ENCODE assay signal across 31 cellular contexts in the genomic region with DNA sequence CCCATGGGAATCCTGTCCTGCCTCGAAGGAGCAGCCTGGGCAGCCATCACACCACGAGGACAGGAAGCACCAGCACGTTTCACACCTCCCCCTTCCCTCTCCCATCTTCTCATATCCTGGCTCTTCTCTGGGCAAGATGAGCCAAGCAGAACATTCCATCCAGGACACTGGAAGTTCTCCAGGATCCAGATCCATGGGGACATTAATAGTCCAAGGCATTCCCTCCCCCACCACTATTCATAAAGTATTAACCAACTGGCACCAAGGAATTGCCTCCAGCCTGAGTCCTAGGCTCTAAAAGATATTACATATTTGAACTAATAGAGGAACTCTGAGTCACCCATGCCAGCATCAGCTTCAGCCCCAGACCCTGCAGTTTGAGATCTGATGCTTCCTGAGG. TPM values are rescaled to one million over a fixed set of nuclear protein-coding genes. Genes with fewer than 3 reads are reported as not detected.
"Had no signal": no experiment of that assay in that cellular context is flagged by ENCODE, and none has a peak within 500 bp of the region (broad histone marks: within the 10 kb centered on the region; RNA-seq: fewer than 3 reads in every experiment).

No MANE protein-coding gene starts in this region.

- DNase-seq: activated B cell treated with CpG ODN at 0.5 μM for 24 hours; activated CD4-positive, alpha-beta T cell treated with anti-CD3 and anti-CD28 coated beads for 48 hours; activated CD4-positive, alpha-beta T cell treated with anti-CD3 and anti-CD28 coated beads, Interleukin-2, amount 50 U/mL, for 1 hour; activated CD4-positive, alpha-beta T cell treated with anti-CD3 and anti-CD28 coated beads, Interleukin-2, amount 50 U/mL, for 48 hours; activated CD8-positive, alpha-beta memory T cell treated with anti-CD3 and anti-CD28 coated beads for 24 hours; activated CD8-positive, alpha-beta T cell treated with anti-CD3 and anti-CD28 coated beads for 36 hours; activated effector memory CD4-positive, alpha-beta T cell treated with Interleukin-2 at 50 U/mL for 16 hours; activated gamma-delta T cell treated with Interleukin-2 at 50 U/mL for 16 hours; activated naive CD4-positive, alpha-beta T cell treated with anti-CD3 and anti-CD28 coated beads, Interleukin-2, amount 50 U/mL, for 16 hours; activated naive CD4-positive, alpha-beta T cell treated with Interleukin-2 at 50 U/mL for 16 hours; activated T-cell treated with anti-CD3 and anti-CD28 coated beads, Interleukin-2, amount 50 U/mL, for 4 hours; amniotic stem cell; aorta; body of pancreas; caudate nucleus; cortex of kidney; effector CD4-positive, alpha-beta T cell; effector memory CD8-positive, alpha-beta T cell; foreskin keratinocyte; gastrocnemius medialis; heart right ventricle; T-helper 17 cell; T1000; WERI-Rb-1 had no signal

- H3K4me1 ChIP-seq: body of pancreas, foreskin keratinocyte had no signal

- ATAC-seq: activated CD4-positive, CD25-positive, alpha-beta regulatory T cell treated with anti-CD3 and anti-CD28 coated beads, Interleukin-2, amount 50 U/mL, for 24 hours; activated CD8-positive, alpha-beta T cell treated with anti-CD3 and anti-CD28 coated beads for 36 hours; activated T-cell treated with anti-CD3 and anti-CD28 coated beads, Interleukin-2, amount 50 U/mL, for 4 hours; activated T-helper 17 cell treated with anti-CD3 and anti-CD28 coated beads, Interleukin-2, amount 50 U/mL, for 72 hours; body of pancreas; effector memory CD8-positive, alpha-beta T cell; foreskin keratinocyte; T-helper 17 cell had no signal

- H3K4me3 ChIP-seq: body of pancreas, esophagus muscularis mucosa, gastrocnemius medialis, heart right ventricle had no signal

- H3K27ac ChIP-seq: body of pancreas, esophagus muscularis mucosa, foreskin keratinocyte, gastrocnemius medialis, heart right ventricle, WERI-Rb-1 had no signal

- H3K27me3 ChIP-seq: body of pancreas, esophagus muscularis mucosa, foreskin keratinocyte, gastrocnemius medialis, heart right ventricle had no signal

- H3K36me3 ChIP-seq: WERI-Rb-1 had no signal

- H3K9me3 ChIP-seq: body of pancreas, esophagus muscularis mucosa, gastrocnemius medialis, heart right ventricle had no signal

- FAIRE-seq: colon had no signal

RNA-seq across cellular contexts. Expression of a gene that starts 8.7 kb away (rescaled TPM):
- total RNA-seq: chondrocyte, dermis blood vessel endothelial cell, foreskin keratinocyte, glomerular endothelial cell had no signal
- polyA plus RNA-seq: foreskin keratinocyte had no signal

RNA-seq across cellular contexts. Expression of a gene that starts 27.1 kb away (rescaled TPM):
- total RNA-seq: activated B cell treated with CpG ODN at 0.5 μM for 24 hours; activated CD8-positive, alpha-beta T cell treated with anti-CD3 and anti-CD28 coated beads for 36 hours; activated T-cell treated with anti-CD3 and anti-CD28 coated beads, Interleukin-2, amount 50 U/mL, for 4 hours; body of pancreas; chondrocyte; dermis blood vessel endothelial cell; esophagus muscularis mucosa; gastrocnemius medialis; heart right ventricle; T-helper 17 cell had no signal

RNA-seq across cellular contexts. Expression of a gene that starts 33.2 kb away (rescaled TPM):
- total RNA-seq: activated B cell treated with CpG ODN at 0.5 μM for 24 hours; activated T-helper 17 cell treated with anti-CD3 and anti-CD28 coated beads, Interleukin-2, amount 50 U/mL, for 72 hours; chondrocyte; dermis blood vessel endothelial cell; foreskin keratinocyte; gastrocnemius medialis; glomerular endothelial cell had no signal
- polyA plus RNA-seq: foreskin keratinocyte had no signal
